In genomic region chr6:149365197-149365596, GRCh38 we compare ENCODE assay signal across 1 cellular context.
TF ChIP-seq lines count a peak whose summit lies in the region.

No MANE protein-coding gene starts in this region.

TF ChIP-seq in K562, 482 proteins besides CTCF, POLR2A, EP300 and RAD21:
- TF ChIP-seq GATA2 (CRISPR knock-in tag; IDR thresholded peaks at IDR 0.05): no peak
- TF ChIP-seq ZNF217 (CRISPR knock-in tag; IDR thresholded peaks at IDR 0.05): no peak
- TF ChIP-seq CREM (IDR thresholded peaks at IDR 0.05; ENCODE audit: low read depth): no peak
- no peak for TF ChIP-seq ZNF512 (tag; IDR thresholded peaks at IDR 0.05)
- no peak for TF ChIP-seq MAFF (IDR thresholded peaks at IDR 0.05; ENCODE audit: low read length)
- TF ChIP-seq CBX2 (IDR thresholded peaks at IDR 0.05; ENCODE audit: insufficient read depth, low read length, poor library complexity, severe bottlenecking): no peak
- TF ChIP-seq RBM17 (IDR thresholded peaks at IDR 0.05; ENCODE audit: borderline replicate concordance, low read depth, low read length): no peak
- no peak for TF ChIP-seq SREBF1 (IDR thresholded peaks at IDR 0.05; ENCODE audit: borderline replicate concordance, low read depth, low read length)
- TF ChIP-seq NFIC (IDR thresholded peaks at IDR 0.05): no peak
- peak; percentile 26 for TF ChIP-seq MEIS2 (IDR thresholded peaks at IDR 0.05; ENCODE audit: partially characterized antibody)
- 0 out of 2 replicates have a peak, but pooled peaks have one; percentile 12 for TF ChIP-seq ZNF316 (IDR thresholded peaks at IDR 0.05)
- TF ChIP-seq FOXO4 (CRISPR knock-in tag; IDR thresholded peaks at IDR 0.05): no peak
- TF ChIP-seq FOXK1 (CRISPR knock-in tag; IDR thresholded peaks at IDR 0.05; ENCODE audit: borderline replicate concordance): no peak
- TF ChIP-seq ESRRA (IDR thresholded peaks at IDR 0.05; ENCODE audit: borderline replicate concordance, low read depth): no peak
- TF ChIP-seq HEY1 (CRISPR knock-in tag; IDR thresholded peaks at IDR 0.05; ENCODE audit: borderline replicate concordance): no peak
- peak; percentile 86 for TF ChIP-seq PKNOX1 (IDR thresholded peaks at IDR 0.05)
- TF ChIP-seq SIX5 (IDR thresholded peaks at IDR 0.05; ENCODE audit: borderline replicate concordance in 1 of 2, insufficient read depth in 1 of 2, low read depth in 1 of 2, low read length in 2 of 2): no peak
- TF ChIP-seq ZKSCAN1 (IDR thresholded peaks at IDR 0.05; ENCODE audit: low read depth, low read length): no peak
- no peak for TF ChIP-seq ZBTB17 (CRISPR knock-in tag; IDR thresholded peaks at IDR 0.05)
- TF ChIP-seq NCOR1 (IDR thresholded peaks at IDR 0.05): no peak
- TF ChIP-seq ETS1 (conservative IDR thresholded peaks at IDR 0.05; ENCODE audit: control insufficient read depth, low read depth, low read length): no peak
- no peak for TF ChIP-seq ZNF277 (CRISPR knock-in tag; IDR thresholded peaks at IDR 0.05; ENCODE audit: borderline replicate concordance)
- TF ChIP-seq GTF2B (IDR thresholded peaks at IDR 0.05; ENCODE audit: extremely low read depth, insufficient read length): no peak
